Comparison of ENCODE assay signal across 26 cellular contexts in genomic region chr20:45444050-45444449, GRCh38. TPM values are rescaled to one million over a fixed set of nuclear protein-coding genes. Genes with fewer than 3 reads are reported as not detected.
DNase-seq lines count a peak whose midpoint lies in the region; ATAC-seq and TF ChIP-seq lines count a peak whose summit lies in the region.
"Had no signal": no experiment of that assay in that cellular context is flagged by ENCODE, and none has a peak within 500 bp of the region (broad histone marks: within the 10 kb centered on the region; RNA-seq: fewer than 3 reads in every experiment).

No MANE protein-coding gene starts in this region.

- peak in 2 of 10 experiments; percentile 23 to 34 for DNase-seq in CD4-positive, alpha-beta T cell
- peak; percentile 25 for DNase-seq in HT-29 (ENCODE audit: low spot score)
- peak; percentile 14 for DNase-seq in T-helper 22 cell (ENCODE audit: low read depth)
- DNase-seq in central memory CD8-positive, alpha-beta T cell (ENCODE audit: low spot score in 2 of 2) = peak; percentile 20 to 47
- no peak for DNase-seq in LoVo (ENCODE audit: low spot score)
- no peak for DNase-seq in NCI-H2196 treated with DMSO at 0.1 percent for 48 hours (lab: John Stamatoyannopoulos, UW; ENCODE audit: unreplicated experiment)
- no peak for DNase-seq in EL
- DNase-seq in NAMALWA (ENCODE audit: low spot score) = no peak
- DNase-seq: activated CD4-positive, alpha-beta T cell treated with anti-CD3 and anti-CD28 coated beads for 4 hours; activated T-cell treated with anti-CD3 and anti-CD28 coated beads, Interleukin-2, amount 50 U/mL, for 1 hour; Calu3; caudate nucleus; erythroblast; MG63; natural killer cell; NCI-H187; NCI-H226; pancreas; right lobe of liver; SK-N-SH; stimulated activated naive B cell treated with anti-CD40 and anti-IgM and Interleukin-4, amounts not matched to agents 10 μg/mL and 1 μg/mL and 100 μg/mL, for 72 hours; transverse colon had no signal

- no peaks in the 10 kb centered on the region for H3K36me3 Mint-ChIP-seq in CD4-positive, alpha-beta T cell (ENCODE audit: low read depth)
- H3K36me3 Mint-ChIP-seq in central memory CD8-positive, alpha-beta T cell (ENCODE audit: insufficient read depth) = peaks cover 6% of the 10 kb centered on the region
- H3K36me3 Mint-ChIP-seq: natural killer cell had no signal

- peaks cover 16% of the 10 kb centered on the region for H3K27me3 Mint-ChIP-seq in CD4-positive, alpha-beta T cell
- no peaks in the 10 kb centered on the region for H3K27me3 Mint-ChIP-seq in central memory CD8-positive, alpha-beta T cell

- intact Hi-C loops in CD4-positive, alpha-beta T cell (cut with DNase I, micrococcal nuclease) = no loop called here

- H3K9me3 ChIP-seq in CD4-positive, alpha-beta T cell (ENCODE audit: control insufficient read depth, low read length) = no peaks in the 10 kb centered on the region
- H3K9me3 ChIP-seq: MG63, pancreas, right lobe of liver, SK-N-SH, transverse colon had no signal

- no peak overlapping the region for H3K27ac ChIP-seq in CD4-positive, alpha-beta T cell (ENCODE audit: low read depth, low read length)
- H3K27ac ChIP-seq: pancreas, right lobe of liver, transverse colon had no signal

- H3K4me3 Mint-ChIP-seq in CD4-positive, alpha-beta T cell = no peak overlapping the region
- peak overlapping the region; percentile 32 for H3K4me3 Mint-ChIP-seq in central memory CD8-positive, alpha-beta T cell
- H3K4me3 Mint-ChIP-seq: memory B cell; natural killer cell; stimulated activated naive B cell treated with anti-CD40 and anti-IgM and Interleukin-4, amounts not matched to agents 10 μg/mL and 1 μg/mL and 100 μg/mL, for 72 hours had no signal

- H3K4me1 Mint-ChIP-seq in CD4-positive, alpha-beta T cell (ENCODE audit: low read depth) = peaks cover 31% of the 10 kb centered on the region
- H3K4me1 Mint-ChIP-seq in central memory CD8-positive, alpha-beta T cell = peaks cover 26% of the 10 kb centered on the region

- H3K27me3 ChIP-seq in CD4-positive, alpha-beta T cell (ENCODE audit: control insufficient read depth, insufficient read depth, low read length) = no peaks in the 10 kb centered on the region
- H3K27me3 ChIP-seq: MG63, pancreas, right lobe of liver, transverse colon had no signal

- TF ChIP-seq CTCF in CD4-positive, alpha-beta T cell (IDR thresholded peaks at IDR 0.05) = no peak

- H3K9me3 Mint-ChIP-seq in CD4-positive, alpha-beta T cell = no peaks in the 10 kb centered on the region
- H3K9me3 Mint-ChIP-seq in central memory CD8-positive, alpha-beta T cell = no peaks in the 10 kb centered on the region
- H3K9me3 Mint-ChIP-seq: memory B cell; natural killer cell; stimulated activated naive B cell treated with anti-CD40 and anti-IgM and Interleukin-4, amounts not matched to agents 10 μg/mL and 1 μg/mL and 100 μg/mL, for 72 hours had no signal

- POLR2A ChIA-PET in CD4-positive, alpha-beta T cell (lab: Charles Lee) = interaction anchor here (1.5 to 3.2 kb wide), 2 partner anchors 71 to 81 kb away, joined by 3 to 10 read pairs; partner anchors contain the start of gene SYS1

- peak; percentile 91 for ATAC-seq in CD4-positive, alpha-beta T cell (ENCODE audit: poor library complexity)
- peak; percentile 91 for ATAC-seq in central memory CD8-positive, alpha-beta T cell (replicated peaks; ENCODE audit: extremely low read depth, poor library complexity, severe bottlenecking)
- ATAC-seq: HCT116; HepG2; pancreas; right lobe of liver; stimulated activated naive B cell treated with anti-CD40 and anti-IgM and Interleukin-4, amounts not matched to agents 10 μg/mL and 1 μg/mL and 100 μg/mL, for 72 hours had no signal

- no peak overlapping the region for H3K27ac Mint-ChIP-seq in CD4-positive, alpha-beta T cell
- H3K27ac Mint-ChIP-seq in central memory CD8-positive, alpha-beta T cell (ENCODE audit: low read depth) = no peak overlapping the region
- H3K27ac Mint-ChIP-seq: memory B cell; natural killer cell; stimulated activated naive B cell treated with anti-CD40 and anti-IgM and Interleukin-4, amounts not matched to agents 10 μg/mL and 1 μg/mL and 100 μg/mL, for 72 hours had no signal

- CTCF ChIA-PET in CD4-positive, alpha-beta T cell (lab: Charles Lee) = interaction anchor here (1.8 to 2.7 kb wide), 3 partner anchors 7 to 82 kb away, joined by 6 to 11 read pairs (median 8); partner anchors contain the start of gene SYS1

RNA-seq across cellular contexts. Expression of gene WFDC2, which starts 25.5 kb away (rescaled TPM):
- total RNA-seq in CD4-positive, alpha-beta T cell = not detected
- 17.7 and 21.9 TPM in 2 replicates for total RNA-seq in HT-29 (2014; rRNA removed; shearing (Covaris generic))
- total RNA-seq: HepG2, natural killer cell, RPMI7951 had no signal

RNA-seq across cellular contexts. Expression of gene PIGT, which starts 28.1 kb away (rescaled TPM):
- total RNA-seq in CD4-positive, alpha-beta T cell = 100 to 1,000 TPM; 157 to 163 TPM
- 164 and 165 TPM in 2 replicates for total RNA-seq in HT-29 (2014; rRNA removed; shearing (Covaris generic))

RNA-seq across cellular contexts. Expression of gene DBNDD2, which starts 36.0 kb away (rescaled TPM):
- 10 to 100 TPM; 13.2 to 15.7 TPM for total RNA-seq in CD4-positive, alpha-beta T cell
- 66.6 and 84.8 TPM in 2 replicates for total RNA-seq in HT-29 (2014; rRNA removed; shearing (Covaris generic))

Comparison
In these comparisons a context has a peak if more than half of its experiments do, and no peak if none do; other contexts are left out.
1. DNase-seq: peak in HT-29 (single experiment), T-helper 22 cell (single experiment) and central memory CD8-positive, alpha-beta T cell (2 of 2); none in LoVo (single experiment), NCI-H2196 treated with DMSO at 0.1 percent for 48 hours (single experiment), EL (single experiment) and NAMALWA (single experiment).
2. RNA of gene WFDC2, which starts 25.5 kb away (total RNA-seq): 17.7 to 21.9 TPM in HT-29; not detected in CD4-positive, alpha-beta T cell; every median in the first group is over 10 times any median in the second.